Comparison of ENCODE assay signal across 9 cellular contexts in the genomic region with DNA sequence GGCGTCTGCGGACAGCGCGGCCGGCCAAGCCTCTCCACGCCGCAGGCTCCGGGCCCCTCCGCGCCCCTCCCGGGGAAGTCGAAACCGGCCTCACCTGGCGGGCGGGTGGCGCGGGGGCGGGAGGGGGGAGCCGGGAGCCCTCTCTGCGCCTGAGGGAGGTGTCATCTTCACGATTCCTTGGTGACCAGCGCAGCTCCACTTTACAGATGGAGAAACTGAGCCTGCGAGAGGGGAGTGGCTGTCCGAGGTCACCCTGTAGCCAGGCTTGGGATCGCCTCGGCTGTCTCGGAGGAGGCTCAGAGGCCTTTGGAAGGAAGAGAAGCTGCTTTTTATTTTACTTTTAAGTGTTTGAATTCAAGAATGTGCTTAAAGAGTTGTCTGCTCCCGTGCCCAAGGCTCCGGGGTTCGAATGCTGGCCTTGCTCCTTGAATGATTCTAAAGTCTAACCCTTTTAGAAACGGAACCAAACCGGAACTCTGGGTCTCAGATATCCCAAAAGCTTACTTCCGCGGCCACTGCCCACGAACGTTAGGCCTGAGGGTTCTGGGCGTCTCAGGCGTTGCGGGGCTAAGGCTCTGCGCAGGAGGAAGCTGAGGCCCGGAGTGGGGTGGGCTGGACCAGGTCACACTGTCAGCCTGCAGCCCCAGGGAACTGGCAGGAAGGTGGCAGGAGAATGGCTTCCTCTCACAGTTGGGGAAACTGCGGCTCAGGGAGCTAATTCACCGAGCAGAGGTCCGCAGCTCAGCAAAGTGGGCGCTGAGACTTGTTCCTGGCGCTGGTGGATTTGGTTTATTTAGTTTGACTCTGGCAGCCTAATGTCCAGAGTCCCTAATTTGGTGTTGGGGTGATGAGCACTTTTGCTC. TPM values are rescaled to one million over a fixed set of nuclear protein-coding genes. Genes with fewer than 3 reads are reported as not detected.
DNase-seq lines count a peak whose midpoint lies in the region; ATAC-seq and TF ChIP-seq lines count a peak whose summit lies in the region.
"Had no signal": no experiment of that assay in that cellular context is flagged by ENCODE, and none has a peak within 500 bp of the region (broad histone marks: within the 10 kb centered on the region; RNA-seq: fewer than 3 reads in every experiment).

No MANE protein-coding gene starts in this region.

- no peak overlapping the region for H3K14ac ChIP-seq in IMR-90 (replicated peaks; ENCODE audit: low read depth, low read length)

- H4K20me1 ChIP-seq in IMR-90 (ENCODE audit: insufficient read depth, low read length) (no peaks in the 10 kb centered on the region), GM23248 (ENCODE audit: insufficient read depth) (no peaks in the 10 kb centered on the region)

- H3K4me2 ChIP-seq in IMR-90 (ENCODE audit: low read depth, low read length) (peak overlapping the region; percentile 55; the same call in 1 of the 2 replicates), GM23248 (ENCODE audit: unreplicated experiment) (no peak overlapping the region)

- H3K27ac Mint-ChIP-seq in activated naive CD4-positive, alpha-beta T cell treated with anti-CD3 and anti-CD28 coated beads, Interleukin-2, amount 10 ng/mL, durations not matched to agents 7 days and 5 days, result peak overlapping the region; percentile 100

- H2AK9ac ChIP-seq in IMR-90 (replicated peaks; ENCODE audit: low read depth, low read length, poor library complexity), result peak overlapping the region; percentile 78

- H3K4me1 Mint-ChIP-seq in activated naive CD4-positive, alpha-beta T cell treated with anti-CD3 and anti-CD28 coated beads, Interleukin-2, amount 10 ng/mL, durations not matched to agents 7 days and 5 days, result peaks cover 73% of the 10 kb centered on the region

- no peak overlapping the region for H3K4ac ChIP-seq in IMR-90 (ENCODE audit: low read depth, low read length)

- POLR2A ChIA-PET in IMR-90 (lab: Charles Lee; ENCODE audit: unreplicated experiment), result no interaction called here

- in situ Hi-C loops in IMR-90 (cut with MboI; ENCODE audit: low sequenced_read_pairs), result no loop called here
- in situ Hi-C loops in transverse colon (cut with MboI; ENCODE audit: low pct_ligation_motif_present in 1 of 4, low pct_unique_long_range_greater_than_20kb in 1 of 4, low sequenced_read_pairs in 3 of 4), result no loop called here
- in situ Hi-C loops in GM23248 (cut with MboI), result no loop called here

- BruUV-seq in IMR-90 (replicated peaks; lab: Mats Ljungman, UMichigan), result no TSS peak

- no peak overlapping the region for H4K5ac ChIP-seq in IMR-90 (ENCODE audit: low read depth, low read length)

- no peaks in the 10 kb centered on the region for H3K79me1 ChIP-seq in IMR-90 (ENCODE audit: low read depth in 1 of 2, low read length in 2 of 2)

- peaks cover 37% of the 10 kb centered on the region for H3K36me3 Mint-ChIP-seq in activated naive CD4-positive, alpha-beta T cell treated with anti-CD3 and anti-CD28 coated beads, Interleukin-2, amount 10 ng/mL, durations not matched to agents 7 days and 5 days

- H3K4me1 ChIP-seq in IMR-90 (ENCODE audit: control insufficient read depth, insufficient read depth, low read length), result peaks cover 2% of the 10 kb centered on the region; the same call in 1 of the 2 replicates
- peaks cover 6 to 62% of the 10 kb centered on the region in 2 donors for H3K4me1 ChIP-seq in left lung
- peaks cover 9 to 50% (median 21%) of the 10 kb centered on the region in 4 donors for H3K4me1 ChIP-seq in transverse colon
- peaks cover 8% of the 10 kb centered on the region; the same call in 1 of the 2 replicates for H3K4me1 ChIP-seq in GM23248 (ENCODE audit: insufficient read depth)

- dilution Hi-C loops in IMR-90 (cut with HindIII; ENCODE audit: low sequenced_read_pairs, unreplicated experiment), result no loop called here

- no peak for TF ChIP-seq EP300 in transverse colon (IDR thresholded peaks at IDR 0.05; ENCODE audit: low read depth)

- no peak overlapping the region for H3K23ac ChIP-seq in IMR-90 (ENCODE audit: low read depth, low read length)

- H3K56ac ChIP-seq in IMR-90 (ENCODE audit: extremely low read depth, insufficient read depth, low read length), result no peak overlapping the region

- no peak for DNase-seq in IMR-90
- peak; percentile 53 for DNase-seq in activated naive CD4-positive, alpha-beta T cell treated with anti-CD3 and anti-CD28 coated beads, Interleukin-2, amount 10 ng/mL, durations not matched to agents 7 days and 5 days
- DNase-seq in left lung, result peak in 1 of 2 donors; percentile 87
- DNase-seq in transverse colon, result peak; percentile 43
- DNase-seq in GM23248, result no peak
- DNase-seq in HuH-7 (ENCODE audit: low spot score), result no peak

- no peak for TF ChIP-seq RAD21 in IMR-90 (IDR thresholded peaks at IDR 0.05; ENCODE audit: low read length)

- H2BK5ac ChIP-seq in IMR-90 (ENCODE audit: low read depth, low read length, poor library complexity, severe bottlenecking), result no peak overlapping the region

- H3K4me3 ChIP-seq in IMR-90 (ENCODE audit: insufficient read depth, low read depth, low read length) (peak overlapping the region; percentile 25), left lung (peak overlapping the region; percentile 43 to 64), transverse colon (peak overlapping the region; percentile 21 to 61 (median 44)), GM23248 (no peak overlapping the region)

- H2AK5ac ChIP-seq in IMR-90 (ENCODE audit: low read depth, low read length), result no peak overlapping the region

- no peaks in the 10 kb centered on the region for H3K9me2 ChIP-seq in GM23248 (ENCODE audit: insufficient read depth)

- CTCF ChIA-PET in IMR-90 (lab: Yijun Ruan, JAX), result no interaction called here
- CTCF ChIA-PET in activated naive CD4-positive, alpha-beta T cell treated with anti-CD3 and anti-CD28 coated beads, Interleukin-2, amount 10 ng/mL, durations not matched to agents 7 days and 5 days (lab: Charles Lee), result interaction anchor here (0.9 to 2.0 kb wide), 5 partner anchors 31 to 95 kb away, joined by 3 to 9 read pairs (median 4); no protein-coding TSS in a partner anchor

- H3K9me3 Mint-ChIP-seq in activated naive CD4-positive, alpha-beta T cell treated with anti-CD3 and anti-CD28 coated beads, Interleukin-2, amount 10 ng/mL, durations not matched to agents 7 days and 5 days, result no peaks in the 10 kb centered on the region

- peak overlapping the region; percentile 92 for H3K4me3 Mint-ChIP-seq in activated naive CD4-positive, alpha-beta T cell treated with anti-CD3 and anti-CD28 coated beads, Interleukin-2, amount 10 ng/mL, durations not matched to agents 7 days and 5 days

- H3K27ac ChIP-seq in IMR-90 (ENCODE audit: insufficient read depth, low read length) (no peak overlapping the region), left lung (peak overlapping the region; percentile 54 to 75), transverse colon (peak overlapping the region; percentile 63 to 81 (median 74)), GM23248 (no peak overlapping the region)

- H2BK20ac ChIP-seq in IMR-90 (ENCODE audit: low read depth, low read length), result no peak overlapping the region

- TF ChIP-seq POLR2A in IMR-90 (IDR thresholded peaks at IDR 0.05; ENCODE audit: low read depth, low read length) (no peak), transverse colon (IDR thresholded peaks at IDR 0.05) (no peak)

- no peaks in the 10 kb centered on the region for H3K9me3 ChIP-seq in IMR-90 (ENCODE audit: control insufficient read depth, insufficient read depth, low read length)
- no peaks in the 10 kb centered on the region for H3K9me3 ChIP-seq in left lung
- H3K9me3 ChIP-seq in transverse colon, result no peaks in the 10 kb centered on the region
- no peaks in the 10 kb centered on the region for H3K9me3 ChIP-seq in GM23248 (ENCODE audit: low read depth)

- H3K9me1 ChIP-seq in IMR-90 (ENCODE audit: insufficient read depth, low read length), result no peaks in the 10 kb centered on the region; the same call in 1 of the 2 replicates

- intact Hi-C loops in IMR-90 (cut with micrococcal nuclease), result no loop called here
- intact Hi-C loops in left lung (cut with DNase I), result no loop called here
- intact Hi-C loops in transverse colon (cut with DNase I; ENCODE audit: low total_unique reads), result no loop called here

- H3K27me3 Mint-ChIP-seq in activated naive CD4-positive, alpha-beta T cell treated with anti-CD3 and anti-CD28 coated beads, Interleukin-2, amount 10 ng/mL, durations not matched to agents 7 days and 5 days, result no peaks in the 10 kb centered on the region

- no peak overlapping the region for H4K91ac ChIP-seq in IMR-90 (ENCODE audit: insufficient read depth, low read depth, low read length)

- WGBS in IMR-90 (ENCODE audit: extremely low coverage in 2 of 2, insufficient read length in 1 of 2), 2 experiments, result 93% methylated on average over 15 of the region's 46 CpGs; no CpG with 5 or more reads in 1 of the 2 experiments
- WGBS in transverse colon (ENCODE audit: low coverage in 1 of 2), 2 donors, result 22% methylated on average over 41 of the region's 46 CpGs; no CpG with 5 or more reads in 1 of the 2 donors
- 60 to 77% methylated on average over 31 to 44 of the region's 46 CpGs for WGBS in GM23248 (ENCODE audit: low coverage in 1 of 2, low lambda C conversion rate in 2 of 2, missing lambda C conversion rate in 2 of 2), 2 experiments

- no peak overlapping the region for H4K8ac ChIP-seq in IMR-90 (ENCODE audit: low read depth in 2 of 2, low read length in 2 of 2)

- H3K36me3 ChIP-seq in IMR-90 (ENCODE audit: control insufficient read depth, insufficient read depth, low read length) (no peaks in the 10 kb centered on the region), left lung (no peaks in the 10 kb centered on the region), transverse colon (no peaks in the 10 kb centered on the region), GM23248 (ENCODE audit: low read depth) (no peaks in the 10 kb centered on the region)

- H3K27me3 ChIP-seq in IMR-90 (ENCODE audit: control insufficient read depth, insufficient read depth, low read length) (peaks cover 14% of the 10 kb centered on the region; the same call in 1 of the 2 replicates), left lung (no peaks in the 10 kb centered on the region), transverse colon (no peaks in the 10 kb centered on the region), GM23248 (replicated peaks; ENCODE audit: insufficient read depth) (no peaks in the 10 kb centered on the region)

- no peak overlapping the region for H2BK120ac ChIP-seq in IMR-90 (ENCODE audit: low read depth, low read length)

- no peak overlapping the region for H2BK15ac ChIP-seq in IMR-90 (ENCODE audit: low read depth, low read length)

- ATAC-seq in GM18909 (IDR thresholded peaks at IDR 0.05; ENCODE audit: poor library complexity, unreplicated experiment) (peak; percentile 12), IMR-90 (ENCODE audit: low read depth) (no peak), left lung (peak; percentile 28), HG03095 (IDR thresholded peaks at IDR 0.05; ENCODE audit: unreplicated experiment) (no peak)

- H2AFZ ChIP-seq in IMR-90 (replicated peaks; ENCODE audit: low read length, poor library complexity), result peak overlapping the region; percentile 65
- no peak overlapping the region; the same call in 1 of the 2 replicates for H2AFZ ChIP-seq in GM23248

- H3K18ac ChIP-seq in IMR-90 (ENCODE audit: low read depth, low read length), result no peak overlapping the region

- H3K9ac ChIP-seq in IMR-90 (ENCODE audit: low read depth, low read length) (no peak overlapping the region), GM23248 (no peak overlapping the region)

- no peaks in the 10 kb centered on the region for H3K79me2 ChIP-seq in GM23248 (ENCODE audit: insufficient read depth)

- no peak for TF ChIP-seq CTCF in IMR-90 (conservative IDR thresholded peaks at IDR 0.05; ENCODE audit: low read depth, low read length)
- TF ChIP-seq CTCF in left lung (IDR thresholded peaks at IDR 0.05), result no peak
- TF ChIP-seq CTCF in transverse colon (IDR thresholded peaks at IDR 0.05), result no peak

- H3F3A ChIP-seq in GM23248 (ENCODE audit: insufficient read depth), result no peaks in the 10 kb centered on the region

RNA-seq across cellular contexts. Expression of a gene that starts 0.8 kb away (rescaled TPM):
- total RNA-seq in IMR-90 (2012; rRNA removed) (0.28 and 0.54 TPM in 2 replicates), left lung (1 to 10 TPM; 2.6 to 4.8 TPM), transverse colon (1 to 10 TPM in 2 of 4 donors, not detected in 2; 1.9 to 2.7 TPM)
- polyA plus RNA-seq in IMR-90 (2012; rRNA removed) (1.0 and 1.5 TPM in 2 replicates), GM23248 (2016; fragmentation: Nextera tagmentation; extraction: Ambion mirVana) (not detected in 2 replicates)
- polyA plus RNA-seq in IMR-90 (2012; cell fraction: cytosol; rRNA removed), result 0.25 and 2.3 TPM in 2 replicates
- 1.2 TPM in 2 replicates for polyA plus RNA-seq in IMR-90 (2012; cell fraction: nucleus; rRNA removed; ENCODE audit: low replicate concordance)
- 0.43 and 0.63 TPM in 2 replicates for total RNA-seq in GM23248 (2014; rRNA removed; shearing (Covaris generic))
- total RNA-seq: lung microvascular endothelial cell had no signal

RNA-seq across cellular contexts. Expression of a gene that starts 36.7 kb away (rescaled TPM):
- total RNA-seq in IMR-90 (2012; rRNA removed) (17.4 and 23.3 TPM in 2 replicates), left lung (10 to 100 TPM; 27.7 to 43.0 TPM), transverse colon (100 to 1,000 TPM in 2 of 4 donors, 10 to 100 TPM in 2; 16.3 to 105 (median 88.2) TPM)
- polyA plus RNA-seq in IMR-90 (2012; rRNA removed) (111 and 126 TPM in 2 replicates), GM23248 (2016; fragmentation: Nextera tagmentation; extraction: Ambion mirVana) (58.6 and 69.5 TPM in 2 replicates)
- 120 and 139 TPM in 2 replicates for polyA plus RNA-seq in IMR-90 (2012; cell fraction: cytosol; rRNA removed)
- polyA plus RNA-seq in IMR-90 (2012; cell fraction: nucleus; rRNA removed; ENCODE audit: low replicate concordance), result 103 and 209 TPM in 2 replicates
- 48.8 and 54.1 TPM in 2 replicates for total RNA-seq in GM23248 (2014; rRNA removed; shearing (Covaris generic))

Comparison
In these comparisons a context has a peak if more than half of its experiments do, and no peak if none do; other contexts are left out.
1. ATAC-seq: peak in GM18909 (single experiment) and left lung (single experiment); none in IMR-90 (single experiment) and HG03095 (single experiment).
2. DNase-seq: peak in activated naive CD4-positive, alpha-beta T cell treated with anti-CD3 and anti-CD28 coated beads, Interleukin-2, amount 10 ng/mL, durations not matched to agents 7 days and 5 days (single experiment) and transverse colon (single experiment); none in IMR-90 (single experiment), GM23248 (single experiment) and HuH-7 (single experiment).
3. H3K27ac ChIP-seq: peak in left lung (2 of 2) and transverse colon (4 of 4); none in IMR-90 (single experiment) and GM23248 (single experiment).